In the genomic region with DNA sequence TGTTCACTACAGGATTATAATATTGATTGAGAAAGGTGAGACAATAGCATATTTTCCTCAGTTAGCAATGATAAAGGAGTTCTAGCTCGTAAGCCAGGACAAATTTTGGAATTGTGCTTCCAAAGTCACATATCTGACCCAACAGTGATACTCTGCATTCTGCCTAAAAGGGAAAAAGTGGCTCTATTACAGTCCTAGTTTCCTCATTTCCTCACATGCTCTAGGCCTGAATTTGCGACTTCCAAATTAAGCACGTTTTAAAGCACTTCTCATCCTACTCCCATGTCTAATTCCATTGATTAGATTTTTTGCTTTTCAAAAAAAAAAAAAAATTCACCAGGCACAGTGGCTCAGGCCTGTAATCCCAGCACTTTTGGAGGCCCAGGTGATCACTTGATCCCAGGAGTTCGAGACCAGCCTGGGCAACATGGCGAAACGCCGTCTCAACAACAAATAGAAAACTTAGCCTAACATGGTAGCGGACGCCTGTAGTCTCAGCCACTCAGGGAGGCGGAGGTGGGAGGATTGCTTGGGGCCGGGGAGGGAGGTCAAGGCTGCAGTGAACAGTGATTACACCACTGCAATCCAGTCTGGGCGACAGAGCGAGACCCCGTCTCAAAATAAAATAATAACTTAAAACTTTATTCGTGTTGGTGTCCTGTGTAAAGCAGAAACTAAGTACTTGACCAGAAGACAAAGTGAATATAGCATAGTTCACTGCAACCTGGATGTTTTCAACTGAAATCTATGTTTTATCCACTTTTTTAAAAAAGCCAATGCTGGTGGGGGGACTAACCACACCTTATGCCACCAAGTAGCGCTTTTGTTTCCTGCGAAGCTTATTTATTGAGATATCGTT, we compare ENCODE assay signal across 8 cellular contexts. TPM values are rescaled to one million over a fixed set of nuclear protein-coding genes. Genes with fewer than 3 reads are reported as not detected.
A peak's percentile ranks its signal among the peaks of the same experiment; 100 is the strongest.
DNase-seq lines count a peak whose midpoint lies in the region; ATAC-seq and TF ChIP-seq lines count a peak whose summit lies in the region.

No MANE protein-coding gene starts in this region.

- DNase-seq in DMS114 treated with DMSO at 0.1 percent for 48 hours (lab: John Stamatoyannopoulos, UW; ENCODE audit: unreplicated experiment), result peak; percentile 26
- peak; percentile 67 for DNase-seq in KBM-7
- no peak for DNase-seq in body of pancreas
- DNase-seq in mesothelial cell of epicardium (ENCODE audit: low spot score in 2 of 2, unreplicated experiment in 2 of 2), result no peak
- no peak for DNase-seq in NCI-H446 treated with DMSO at 0.1 percent for 48 hours (lab: John Stamatoyannopoulos, UW)
- no peak for DNase-seq in dermis blood vessel endothelial cell
- no peak for DNase-seq in activated gamma-delta T cell (lab: John Stamatoyannopoulos, UW)

- peaks cover 11% of the 10 kb centered on the region for H3K4me1 Mint-ChIP-seq in mesothelial cell of epicardium

- in situ Hi-C loops in KBM-7 (cut with MboI; ENCODE audit: low pct_unique_long_range_greater_than_20kb, low sequenced_read_pairs), result no loop called here

- intact Hi-C loops in body of pancreas (cut with DNase I), result no loop called here

- H3K36me3 ChIP-seq in body of pancreas (replicated peaks in 1 of 2; ENCODE audit: insufficient read depth in 1 of 2, low read depth in 2 of 2), result no peaks in the 10 kb centered on the region

- peak overlapping the region; percentile 99 for H3K27ac Mint-ChIP-seq in mesothelial cell of epicardium

- peak overlapping the region; percentile 81 to 84 for H3K4me3 ChIP-seq in body of pancreas

- peak overlapping the region in 3 of 4 donors; percentile 95 to 100 (median 100) for H3K27ac ChIP-seq in body of pancreas

- no peaks in the 10 kb centered on the region for H3K27me3 Mint-ChIP-seq in mesothelial cell of epicardium (ENCODE audit: low read depth)

- H3K9me3 ChIP-seq in body of pancreas, result no peaks in the 10 kb centered on the region

- TF ChIP-seq CTCF in body of pancreas (IDR thresholded peaks at IDR 0.05) (no peak), mesothelial cell of epicardium (IDR thresholded peaks at IDR 0.05; ENCODE audit: unreplicated experiment) (no peak)

- no peak for ATAC-seq in body of pancreas
- no peak for ATAC-seq in GM18873 (IDR thresholded peaks at IDR 0.05; ENCODE audit: low FRiP score, unreplicated experiment)

- peaks cover 4% of the 10 kb centered on the region for H3K9me3 Mint-ChIP-seq in mesothelial cell of epicardium

- 42 to 55% methylated on average over 18 of the region's 18 CpGs for WGBS in body of pancreas, 2 donors

- no peak for TF ChIP-seq POLR2A in body of pancreas (IDR thresholded peaks at IDR 0.05)

- H3K27me3 ChIP-seq in body of pancreas, result no peaks in the 10 kb centered on the region

- H3K36me3 Mint-ChIP-seq in mesothelial cell of epicardium, result peaks cover 4% of the 10 kb centered on the region

- H3K4me1 ChIP-seq in body of pancreas, result peaks cover 28% of the 10 kb centered on the region

- peak overlapping the region; percentile 83 for H3K4me3 Mint-ChIP-seq in mesothelial cell of epicardium

RNA-seq across cellular contexts. Expression of gene ESCO1, which starts 1.5 kb away (rescaled TPM):
- total RNA-seq in body of pancreas (10 to 100 TPM; 12.7 to 27.7 TPM), mesothelial cell of epicardium (16.3 to 18.3 TPM (median 18.1 TPM) in 3 replicates), dermis blood vessel endothelial cell (15.8 and 20.3 TPM in 2 replicates)

RNA-seq across cellular contexts. Expression of gene SNRPD1, which starts 13.2 kb away (rescaled TPM):
- 1 to 10 TPM; 2.6 to 3.6 TPM for total RNA-seq in body of pancreas
- total RNA-seq in mesothelial cell of epicardium, result 64.1 to 71.0 TPM (median 64.9 TPM) in 3 replicates
- 13.6 and 24.2 TPM in 2 replicates for total RNA-seq in dermis blood vessel endothelial cell

Comparison
In these comparisons a context has a peak if more than half of its experiments do, and no peak if none do; other contexts are left out.
1. DNase-seq: peak in DMS114 treated with DMSO at 0.1 percent for 48 hours (single experiment) and KBM-7 (single experiment); none in body of pancreas (0 of 4), mesothelial cell of epicardium (0 of 2), NCI-H446 treated with DMSO at 0.1 percent for 48 hours (single experiment), dermis blood vessel endothelial cell (single experiment) and activated gamma-delta T cell (single experiment).